ENCODE assay signal across 8 cellular contexts in genomic region chr9:71765693-71766092, GRCh38. TPM values are rescaled to one million over a fixed set of nuclear protein-coding genes. Genes with fewer than 3 reads are reported as not detected.
DNase-seq lines count a peak whose midpoint lies in the region; ATAC-seq and TF ChIP-seq lines count a peak whose summit lies in the region.

No MANE protein-coding gene starts in this region.

- intact Hi-C loops in IMR-90 (cut with micrococcal nuclease) (loop anchor here (10.0 kb wide), 1 partner anchor 811 kb away; no protein-coding TSS in a partner anchor), breast epithelium (cut with DNase I; ENCODE audit: low total_unique reads) (no loop called here), left ventricle myocardium superior (cut with micrococcal nuclease) (no loop called here)

- dilution Hi-C loops in IMR-90 (cut with HindIII; ENCODE audit: low sequenced_read_pairs, unreplicated experiment), result no loop called here

- H3K9ac ChIP-seq in IMR-90 (ENCODE audit: low read depth, low read length) (no peak overlapping the region), mucosa of rectum (ENCODE audit: low read depth in 1 of 2, low read length in 2 of 2) (peak overlapping the region in 1 of 2 donors; percentile 15)

- TF ChIP-seq CTCF in AG09309 (IDR thresholded peaks at IDR 0.05; ENCODE audit: control insufficient read depth, insufficient read depth, low read depth, low read length, missing control alignments), result no peak
- TF ChIP-seq CTCF in IMR-90 (conservative IDR thresholded peaks at IDR 0.05; ENCODE audit: low read depth, low read length), result no peak
- TF ChIP-seq CTCF in breast epithelium (IDR thresholded peaks at IDR 0.05), result no peak

- no peak overlapping the region for H2BK120ac ChIP-seq in IMR-90 (ENCODE audit: low read depth, low read length)

- DNase-seq in AG09309 (ENCODE audit: low read depth), result no peak
- DNase-seq in IMR-90, result peak; percentile 72
- no peak for DNase-seq in breast epithelium (ENCODE audit: low spot score in 2 of 2)
- DNase-seq in germinal center (ENCODE audit: low spot score), result no peak
- no peak for DNase-seq in left ventricle myocardium superior
- no peak for DNase-seq in midbrain (lab: John Stamatoyannopoulos, UW)

- H3K9me3 ChIP-seq in IMR-90 (ENCODE audit: control insufficient read depth, insufficient read depth, low read length), result no peaks in the 10 kb centered on the region
- no peaks in the 10 kb centered on the region for H3K9me3 ChIP-seq in breast epithelium
- no peaks in the 10 kb centered on the region for H3K9me3 ChIP-seq in mucosa of rectum (ENCODE audit: control insufficient read depth in 2 of 2, low read length in 2 of 2)

- H3K4me3 ChIP-seq in AG09309 (ENCODE audit: control insufficient read depth, low read depth, low read length) (peak overlapping the region; percentile 26), IMR-90 (ENCODE audit: insufficient read depth, low read depth, low read length) (no peak overlapping the region), breast epithelium (peak overlapping the region in 2 of 3 donors; percentile 41 to 91), mucosa of rectum (ENCODE audit: low read length in 2 of 2) (peak overlapping the region; percentile 89 to 96)

- CTCF ChIA-PET in IMR-90 (lab: Yijun Ruan, JAX), result interaction anchor here (0.7 kb wide), 1 partner anchor 17 kb away, joined by 8 read pairs; no protein-coding TSS in a partner anchor

- no peak overlapping the region for H2BK5ac ChIP-seq in IMR-90 (ENCODE audit: low read depth, low read length, poor library complexity, severe bottlenecking)

- peaks cover 8 to 48% of the 10 kb centered on the region in 2 experiments; a peak in 3 of 4 replicates for H3K79me1 ChIP-seq in IMR-90 (ENCODE audit: low read depth in 1 of 2, low read length in 2 of 2)

- BruUV-seq in IMR-90 (replicated peaks; lab: Mats Ljungman, UMichigan), result no TSS peak

- H3K9me1 ChIP-seq in IMR-90 (ENCODE audit: insufficient read depth, low read length), result peaks cover 17% of the 10 kb centered on the region

- H3K36me3 ChIP-seq in IMR-90 (ENCODE audit: control insufficient read depth, insufficient read depth, low read length) (no peaks in the 10 kb centered on the region), breast epithelium (no peaks in the 10 kb centered on the region), mucosa of rectum (ENCODE audit: control insufficient read depth in 2 of 2, insufficient read depth in 2 of 2, low read length in 2 of 2) (no peaks in the 10 kb centered on the region)

- H3K4ac ChIP-seq in IMR-90 (ENCODE audit: low read depth, low read length), result peak overlapping the region; percentile 10; the same call in 1 of the 2 replicates

- no peak overlapping the region; the same call in 1 of the 2 replicates for H3K14ac ChIP-seq in IMR-90 (replicated peaks; ENCODE audit: low read depth, low read length)

- POLR2A ChIA-PET in IMR-90 (lab: Charles Lee; ENCODE audit: unreplicated experiment), result no interaction called here

- H3K18ac ChIP-seq in IMR-90 (ENCODE audit: low read depth, low read length), result no peak overlapping the region

- H3K4me1 ChIP-seq in IMR-90 (ENCODE audit: control insufficient read depth, insufficient read depth, low read length) (peaks cover 17% of the 10 kb centered on the region), breast epithelium (peaks cover 0 to 13% of the 10 kb centered on the region in 2 donors), mucosa of rectum (ENCODE audit: control insufficient read depth in 2 of 2, insufficient read depth in 2 of 2, low read length in 2 of 2) (peaks cover 34 to 59% of the 10 kb centered on the region in 2 donors)

- H4K5ac ChIP-seq in IMR-90 (ENCODE audit: low read depth, low read length), result no peak overlapping the region

- H4K20me1 ChIP-seq in IMR-90 (ENCODE audit: insufficient read depth, low read length), result peaks cover 37% of the 10 kb centered on the region

- H3K27me3 ChIP-seq in IMR-90 (ENCODE audit: control insufficient read depth, insufficient read depth, low read length), result 0 out of 2 replicates have a peak, but pooled peaks cover 1% of the 10 kb centered on the region
- H3K27me3 ChIP-seq in breast epithelium, result no peaks in the 10 kb centered on the region
- no peaks in the 10 kb centered on the region for H3K27me3 ChIP-seq in mucosa of rectum (ENCODE audit: control insufficient read depth in 2 of 2, insufficient read depth in 2 of 2, low read length in 2 of 2)

- no peak for TF ChIP-seq RAD21 in IMR-90 (IDR thresholded peaks at IDR 0.05; ENCODE audit: low read length)

- no peak overlapping the region for H3K56ac ChIP-seq in IMR-90 (ENCODE audit: extremely low read depth, insufficient read depth, low read length)

- H3K23ac ChIP-seq in IMR-90 (ENCODE audit: low read depth, low read length), result peak overlapping the region; percentile 76; the same call in 1 of the 2 replicates

- 80% methylated on average over 1 of the region's 2 CpGs; no CpG with 5 or more reads in 1 of the 2 experiments for WGBS in IMR-90 (ENCODE audit: extremely low coverage in 2 of 2, insufficient read length in 1 of 2), 2 experiments

- no peak overlapping the region for H2BK15ac ChIP-seq in IMR-90 (ENCODE audit: low read depth, low read length)

- H2AFZ ChIP-seq in IMR-90 (replicated peaks; ENCODE audit: low read length, poor library complexity), result no peak overlapping the region

- H4K8ac ChIP-seq in IMR-90 (ENCODE audit: low read depth in 2 of 2, low read length in 2 of 2), result no peak overlapping the region

- no peak overlapping the region for H3K27ac ChIP-seq in IMR-90 (ENCODE audit: insufficient read depth, low read length)
- no peak overlapping the region for H3K27ac ChIP-seq in breast epithelium
- peak overlapping the region; percentile 95 to 97 for H3K27ac ChIP-seq in mucosa of rectum (ENCODE audit: low read depth in 2 of 2, low read length in 2 of 2)

- no peak overlapping the region for H4K91ac ChIP-seq in IMR-90 (ENCODE audit: insufficient read depth, low read depth, low read length)

- no peak overlapping the region for H2AK9ac ChIP-seq in IMR-90 (replicated peaks; ENCODE audit: low read depth, low read length, poor library complexity)

- H2BK20ac ChIP-seq in IMR-90 (ENCODE audit: low read depth, low read length), result no peak overlapping the region; the same call in 1 of the 2 replicates

- no peak for TF ChIP-seq POLR2A in IMR-90 (IDR thresholded peaks at IDR 0.05; ENCODE audit: low read depth, low read length)
- TF ChIP-seq POLR2A in breast epithelium (IDR thresholded peaks at IDR 0.05), result no peak

- H3K4me2 ChIP-seq in IMR-90 (ENCODE audit: low read depth, low read length), result peak overlapping the region; percentile 68; the same call in 1 of the 2 replicates

- in situ Hi-C loops in IMR-90 (cut with MboI; ENCODE audit: low sequenced_read_pairs), result loop anchor here (5.0 kb wide), 1 partner anchor 43 kb away; no protein-coding TSS in a partner anchor

- no peak for ATAC-seq in IMR-90 (ENCODE audit: low read depth)
- no peak for ATAC-seq in HG03025 (IDR thresholded peaks at IDR 0.05; ENCODE audit: low FRiP score, unreplicated experiment)
- ATAC-seq in left ventricle myocardium superior, result no peak

- no peak overlapping the region for H2AK5ac ChIP-seq in IMR-90 (ENCODE audit: low read depth, low read length)

TF ChIP-seq in IMR-90, 13 proteins besides CTCF, POLR2A, EP300 and RAD21:
- peak; percentile 92 for TF ChIP-seq CEBPB (IDR thresholded peaks at IDR 0.05; ENCODE audit: low read depth, low read length)
- TF ChIP-seq MAZ (IDR thresholded peaks at IDR 0.05; ENCODE audit: borderline replicate concordance, low read depth, low read length), result no peak
TF ChIP-seq in IMR-90: peak in this region for 1.

RNA-seq across cellular contexts. Expression of gene CEMIP2, which starts 2.6 kb away (rescaled TPM):
- total RNA-seq in IMR-90 (2012; rRNA removed) (58.6 and 65.2 TPM in 2 replicates), breast epithelium (100 to 1,000 TPM in 1 of 3 donors, 10 to 100 TPM in 2; 79.0 to 144 (median 81.2) TPM), left ventricle myocardium superior (8.7 TPM)
- 67.4 and 71.2 TPM in 2 replicates for polyA plus RNA-seq in IMR-90 (2012; rRNA removed)
- polyA plus RNA-seq in IMR-90 (2012; cell fraction: cytosol; rRNA removed), result 38.0 and 40.7 TPM in 2 replicates
- 28.2 and 53.3 TPM in 2 replicates for polyA plus RNA-seq in IMR-90 (2012; cell fraction: nucleus; rRNA removed; ENCODE audit: low replicate concordance)

Comparison
In these comparisons a context has a peak if more than half of its experiments do, and no peak if none do; other contexts are left out.
1. H3K27ac ChIP-seq: peak in mucosa of rectum (2 of 2); none in IMR-90 (single experiment) and breast epithelium (0 of 2).